In the genomic region with DNA sequence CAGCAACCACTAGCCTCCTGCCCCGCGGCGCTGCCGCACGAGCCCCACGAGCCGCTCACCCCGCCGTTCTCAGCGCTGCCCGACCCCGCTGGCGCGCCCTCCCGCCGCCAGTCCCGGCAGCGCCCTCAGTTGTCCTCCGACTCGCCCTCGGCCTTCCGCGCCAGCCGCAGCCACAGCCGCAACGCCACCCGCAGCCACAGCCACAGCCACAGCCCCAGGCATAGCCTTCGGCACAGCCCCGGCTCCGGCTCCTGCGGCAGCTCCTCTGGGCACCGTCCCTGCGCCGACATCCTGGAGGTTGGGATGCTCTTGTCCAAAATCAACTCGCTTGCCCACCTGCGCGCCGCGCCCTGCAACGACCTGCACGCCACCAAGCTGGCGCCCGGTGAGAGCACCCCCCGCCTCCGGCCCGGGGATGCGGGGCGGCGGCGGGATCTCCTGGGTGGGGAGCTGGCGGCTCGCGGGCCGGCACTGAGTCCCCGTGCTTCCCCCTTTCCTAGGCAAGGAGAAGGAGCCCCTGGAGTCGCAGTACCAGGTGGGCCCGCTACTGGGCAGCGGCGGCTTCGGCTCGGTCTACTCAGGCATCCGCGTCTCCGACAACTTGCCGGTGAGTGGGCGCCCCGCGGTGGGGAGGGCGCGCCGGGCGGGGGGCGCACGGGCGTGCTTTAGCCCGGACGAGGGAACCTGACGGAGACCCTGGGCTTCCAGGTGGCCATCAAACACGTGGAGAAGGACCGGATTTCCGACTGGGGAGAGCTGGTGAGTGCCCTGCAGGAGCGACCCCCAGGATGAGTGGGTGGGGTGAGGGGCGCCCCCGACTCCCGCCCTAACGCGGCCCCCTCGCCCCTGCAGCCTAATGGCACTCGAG, we compare ENCODE assay signal across 8 cellular contexts. TPM values are rescaled to one million over a fixed set of nuclear protein-coding genes. Genes with fewer than 3 reads are reported as not detected.
DNase-seq lines count a peak whose midpoint lies in the region; ATAC-seq, FAIRE-seq and TF ChIP-seq lines count a peak whose summit lies in the region.

No MANE protein-coding gene starts in this region.

- DNase-seq in GM06990 (ENCODE audit: extremely low read depth, insufficient read length), result no peak
- peak in 22 of 34 experiments; percentile 22 to 56 (median 40) for DNase-seq in T-cell
- peak; percentile 47 to 57 for DNase-seq in breast epithelium (ENCODE audit: low spot score in 2 of 2)
- peak; percentile 93 for DNase-seq in kidney
- DNase-seq in stimulated activated CD4-positive, alpha-beta T cell treated with anti-CD3 and anti-CD28 coated beads, Interleukin-4, amount 100 ng/mL, for 4 hours, result peak; percentile 21 to 38
- no peak for DNase-seq in epidermal melanocyte (ENCODE audit: insufficient read length, low spot score)

- TF ChIP-seq CTCF in GM06990 (IDR thresholded peaks at IDR 0.05; ENCODE audit: insufficient read depth, low read length, poor library complexity, severe bottlenecking) (peak; percentile 3), breast epithelium (IDR thresholded peaks at IDR 0.05) (peak in 2 of 3 donors; percentile 14 to 51), kidney (IDR thresholded peaks at IDR 0.05; ENCODE audit: borderline replicate concordance, extremely low read depth, insufficient read depth) (no peak)

- H3K4me3 ChIP-seq in GM06990 (replicated peaks; ENCODE audit: low read depth, low read length) (peak overlapping the region; percentile 87), breast epithelium (peak overlapping the region; percentile 84 to 99 (median 89)), kidney (ENCODE audit: low read length in 2 of 2) (peak overlapping the region; percentile 71 to 78)

- H3K27ac ChIP-seq in breast epithelium (peak overlapping the region; percentile 93), kidney (ENCODE audit: low read depth in 2 of 2, low read length in 2 of 2) (peak overlapping the region; percentile 92 to 96)

- TF ChIP-seq RAD21 in Ishikawa (IDR thresholded peaks at IDR 0.05; ENCODE audit: low read depth), result no peak; the same call in 1 of the 2 replicates

- CTCF ChIA-PET in T-cell (lab: Charles Lee), result interaction anchor here (0.5 to 8.6 kb wide), 16 partner anchors 36 to 1845 kb away, joined by 3 to 142 read pairs (median 4); a partner anchor contains a TSS

- H3K9me3 Mint-ChIP-seq in T-cell, result no peaks in the 10 kb centered on the region

- ATAC-seq in GM21717 (IDR thresholded peaks at IDR 0.05; ENCODE audit: unreplicated experiment) (peak; percentile 24), T-cell (replicated peaks in 1 of 4) (peak in 2 of 4 experiments; percentile 0 to 2)

- peaks cover 45% of the 10 kb centered on the region for H3K36me3 Mint-ChIP-seq in T-cell

- peak overlapping the region; percentile 94 to 97 for H3K27ac Mint-ChIP-seq in T-cell

- POLR2A ChIA-PET in T-cell (lab: Charles Lee), result interaction anchor here (0.6 to 1.5 kb wide), 6 partner anchors 20 to 185 kb away, joined by 5 to 14 read pairs (median 8); a partner anchor contains a TSS

- no peak for TF ChIP-seq POLR2A in breast epithelium (IDR thresholded peaks at IDR 0.05)

- H3K36me3 ChIP-seq in GM06990 (ENCODE audit: control insufficient read depth, insufficient read depth, low read length) (peaks cover 9% of the 10 kb centered on the region), breast epithelium (no peaks in the 10 kb centered on the region), kidney (ENCODE audit: control insufficient read depth in 1 of 2, insufficient read depth in 2 of 2, low read length in 2 of 2) (peaks cover 14 to 22% of the 10 kb centered on the region in 2 donors)

- intact Hi-C loops in breast epithelium (cut with DNase I; ENCODE audit: low total_unique reads), result loop anchor here (5.0 to 10.0 kb wide), 2 partner anchors 113 to 146 kb away; no protein-coding TSS in a partner anchor
- intact Hi-C loops in kidney (cut with DNase I), result loop anchor here (10.0 kb wide), 1 partner anchor 116 kb away; no protein-coding TSS in a partner anchor

- H3K4me1 ChIP-seq in breast epithelium (peaks cover 0 to 7% of the 10 kb centered on the region in 2 donors), kidney (ENCODE audit: control insufficient read depth in 1 of 2, insufficient read depth in 1 of 2, low read depth in 1 of 2, low read length in 2 of 2) (peaks cover 8 to 11% of the 10 kb centered on the region in 2 donors)

- H3K4me1 Mint-ChIP-seq in T-cell, result peaks cover 45 to 47% (median 47%) of the 10 kb centered on the region in 3 donors

- no peak for TF ChIP-seq EP300 in Ishikawa (IDR thresholded peaks at IDR 0.05; ENCODE audit: borderline replicate concordance)

- peak overlapping the region; percentile 90 to 92 (median 91) for H3K4me3 Mint-ChIP-seq in T-cell

- no peaks in the 10 kb centered on the region for H3K27me3 Mint-ChIP-seq in T-cell

- FAIRE-seq in kidney (lab: Jason Lieb, UNC), result no peak

- H3K27me3 ChIP-seq in GM06990 (replicated peaks; ENCODE audit: control insufficient read depth, insufficient read depth, low read length), result no peaks in the 10 kb centered on the region
- H3K27me3 ChIP-seq in breast epithelium, result no peaks in the 10 kb centered on the region

- H3K9me3 ChIP-seq in breast epithelium, result no peaks in the 10 kb centered on the region
- H3K9me3 ChIP-seq in kidney (ENCODE audit: control insufficient read depth in 1 of 2, low read length in 2 of 2), result no peaks in the 10 kb centered on the region

- peak overlapping the region; percentile 87 to 90 for H3K9ac ChIP-seq in kidney (ENCODE audit: low read length in 2 of 2)

TF ChIP-seq in Ishikawa, 13 proteins besides CTCF, POLR2A, EP300 and RAD21:
- TF ChIP-seq YY1 (IDR thresholded peaks at IDR 0.05; ENCODE audit: low read depth) (no peak), EGR1 (IDR thresholded peaks at IDR 0.05) (no peak), NFIC (IDR thresholded peaks at IDR 0.05) (no peak), TCF12 (IDR thresholded peaks at IDR 0.05; ENCODE audit: low read depth) (no peak), CREB1 (IDR thresholded peaks at IDR 0.05; ENCODE audit: low read depth) (no peak), CEBPB (IDR thresholded peaks at IDR 0.05) (no peak), ZBTB7A (IDR thresholded peaks at IDR 0.05; ENCODE audit: low read depth) (peak; percentile 47; the same call in 1 of the 2 replicates)
- TF ChIP-seq, protein P1, sequence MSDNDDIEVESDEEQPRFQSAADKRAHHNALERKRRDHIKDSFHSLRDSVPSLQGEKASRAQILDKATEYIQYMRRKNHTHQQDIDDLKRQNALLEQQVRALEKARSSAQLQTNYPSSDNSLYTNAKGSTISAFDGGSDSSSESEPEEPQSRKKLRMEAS (IDR thresholded peaks at IDR 0.05), result peak; percentile 9; the same call in 1 of the 2 replicates

RNA-seq across cellular contexts. Expression of a gene that starts 0.6 kb away (rescaled TPM):
- total RNA-seq in T-cell (100 to 1,000 TPM; 225 to 334 (median 313) TPM), breast epithelium (10 to 100 TPM; 17.4 to 56.0 (median 31.6) TPM), kidney (30.4 TPM)
- 19.1 TPM for polyA plus RNA-seq in kidney (ENCODE audit: insufficient read depth, low read depth, low replicate concordance)

Comparison
In these comparisons a context has a peak if more than half of its experiments do, and no peak if none do; other contexts are left out.
1. DNase-seq: peak in T-cell (22 of 34), breast epithelium (2 of 2), kidney (single experiment) and stimulated activated CD4-positive, alpha-beta T cell treated with anti-CD3 and anti-CD28 coated beads, Interleukin-4, amount 100 ng/mL, for 4 hours (2 of 2); none in GM06990 (single experiment) and epidermal melanocyte (single experiment).
2. Peak in every context shown above with its lines, with median percentiles within 50 percentile points of each other: H3K4me3 ChIP-seq.